ENCODE assay signal across 1 cellular context in the genomic region with DNA sequence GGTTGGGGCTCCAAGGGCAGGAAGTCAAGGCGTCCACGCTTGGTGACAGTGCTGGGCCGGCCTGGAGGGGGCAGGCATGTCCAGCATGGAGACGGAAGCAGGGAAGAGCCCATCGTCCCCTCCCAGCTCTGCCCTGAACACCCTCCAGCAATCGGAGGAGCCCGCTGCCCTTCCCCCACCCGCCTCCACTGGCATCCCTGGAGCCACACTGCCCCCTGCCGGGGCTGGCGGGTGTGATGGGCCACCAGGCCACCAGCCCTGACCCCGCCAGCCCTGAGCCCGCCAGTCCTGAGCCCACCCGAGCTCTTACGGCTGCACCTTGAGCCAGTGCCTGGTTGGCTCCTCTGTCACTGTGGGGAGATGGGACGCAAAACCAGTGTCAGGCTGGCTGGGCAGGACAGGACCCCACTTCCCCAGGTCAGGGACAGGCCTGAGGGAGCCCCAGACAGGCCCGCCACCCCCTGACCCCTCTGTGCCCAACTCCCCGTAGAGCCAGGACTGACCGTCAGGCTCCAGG.
TF ChIP-seq lines count a peak whose summit lies in the region.

No MANE protein-coding gene starts in this region.

TF ChIP-seq in A549, 52 proteins besides CTCF, POLR2A, EP300 and RAD21 (continued from another document):
- TF ChIP-seq HOXB13 (CRISPR knock-in tag; IDR thresholded peaks at IDR 0.05; ENCODE audit: low read depth): no peak
- no peak for TF ChIP-seq MAFK (IDR thresholded peaks at IDR 0.05; ENCODE audit: partially characterized antibody)
- no peak for TF ChIP-seq RARB (CRISPR knock-in tag; IDR thresholded peaks at IDR 0.05)
- no peak for TF ChIP-seq HEYL (CRISPR knock-in tag; IDR thresholded peaks at IDR 0.05)
- TF ChIP-seq EHMT2 (IDR thresholded peaks at IDR 0.05; ENCODE audit: low read depth): no peak
- no peak for TF ChIP-seq EHF (CRISPR knock-in tag; IDR thresholded peaks at IDR 0.05)
- no peak for TF ChIP-seq CHD4 (IDR thresholded peaks at IDR 0.05; ENCODE audit: borderline replicate concordance)
- no peak for TF ChIP-seq NFE2L2 (conservative IDR thresholded peaks at IDR 0.05; ENCODE audit: low read length)
- no peak for TF ChIP-seq KDM1A (IDR thresholded peaks at IDR 0.05; ENCODE audit: low read depth)
- TF ChIP-seq, protein P1, sequence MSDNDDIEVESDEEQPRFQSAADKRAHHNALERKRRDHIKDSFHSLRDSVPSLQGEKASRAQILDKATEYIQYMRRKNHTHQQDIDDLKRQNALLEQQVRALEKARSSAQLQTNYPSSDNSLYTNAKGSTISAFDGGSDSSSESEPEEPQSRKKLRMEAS (IDR thresholded peaks at IDR 0.05): 0 out of 2 replicates have a peak, but pooled peaks have one; percentile 34
- TF ChIP-seq GATA3 (IDR thresholded peaks at IDR 0.05; ENCODE audit: borderline replicate concordance): no peak
- 0 out of 2 replicates have a peak, but pooled peaks have one; percentile 35 for TF ChIP-seq MAZ (IDR thresholded peaks at IDR 0.05; ENCODE audit: borderline replicate concordance, low read depth, low read length)
- no peak for TF ChIP-seq RFX5 (IDR thresholded peaks at IDR 0.05)
